Comparison of ENCODE assay signal across 19 cellular contexts in the genomic region with DNA sequence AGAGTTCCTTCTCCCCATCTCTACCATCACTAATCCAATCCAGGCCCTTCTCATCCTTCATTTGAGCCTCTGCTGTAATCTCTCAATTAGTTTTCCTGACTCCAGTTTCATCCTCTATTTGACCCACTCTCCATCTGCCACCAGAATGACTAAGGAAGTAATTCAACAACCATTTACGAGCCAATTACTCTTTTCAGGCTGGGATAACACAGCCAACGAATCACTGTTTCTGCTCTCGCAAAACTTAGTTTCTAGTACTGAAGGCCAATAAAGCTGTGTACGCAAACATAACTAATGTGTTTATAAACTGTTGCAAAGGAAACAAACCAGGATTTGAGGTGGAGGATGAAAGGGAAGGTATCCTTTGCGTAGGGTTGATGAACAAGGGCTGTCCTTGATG. TPM values are rescaled to one million over a fixed set of nuclear protein-coding genes. Genes with fewer than 3 reads are reported as not detected.
DNase-seq lines count a peak whose midpoint lies in the region; ATAC-seq, FAIRE-seq and TF ChIP-seq lines count a peak whose summit lies in the region.
"Had no signal": no experiment of that assay in that cellular context is flagged by ENCODE, and none has a peak within 500 bp of the region (broad histone marks: within the 10 kb centered on the region; RNA-seq: fewer than 3 reads in every experiment).

No MANE protein-coding gene starts in this region.

- H3K27me3 Mint-ChIP-seq in WTC11 (ENCODE audit: low read depth) = no peaks in the 10 kb centered on the region
- H3K27me3 Mint-ChIP-seq: activated naive CD8-positive, alpha-beta T cell treated with anti-CD3 and anti-CD28 coated beads, Interleukin-2, amount 50 U/mL, for 24 hours; CD4-positive, CD25-positive, alpha-beta regulatory T cell had no signal

- H3K4me1 Mint-ChIP-seq in WTC11 = peaks cover 39% of the 10 kb centered on the region

- 93 to 94% methylated on average over 5 of the region's 5 CpGs for WGBS in mesodermal cell (ENCODE audit: insufficient coverage in 2 of 2), 2 experiments

- no peak for ATAC-seq in WTC11
- ATAC-seq: activated CD4-positive, CD25-positive, alpha-beta regulatory T cell treated with anti-CD3 and anti-CD28 coated beads, Interleukin-2, amount 50 U/mL, for 24 hours; activated naive CD8-positive, alpha-beta T cell treated with anti-CD3 and anti-CD28 coated beads, Interleukin-2, amount 50 U/mL, for 24 hours; gastroesophageal sphincter; left lung had no signal

- POLR2A ChIA-PET in A673 (lab: Charles Lee; ENCODE audit: low non-redundant PET) = no interaction called here
- POLR2A ChIA-PET in HEK293T (lab: Yijun Ruan, JAX) = no interaction called here
- POLR2A ChIA-PET in WTC11 (lab: Charles Lee) = no interaction called here

- peaks cover 10% of the 10 kb centered on the region for H3K4me1 ChIP-seq in A673 (ENCODE audit: insufficient read depth, low read length, poor library complexity, severe bottlenecking)
- H3K4me1 ChIP-seq in mesodermal cell (ENCODE audit: control insufficient read depth, insufficient read depth, low read length, poor library complexity, severe bottlenecking) = peaks cover 19% of the 10 kb centered on the region
- peaks cover 4 to 8% of the 10 kb centered on the region in 2 donors for H3K4me1 ChIP-seq in kidney (ENCODE audit: control insufficient read depth in 1 of 2, insufficient read depth in 1 of 2, low read depth in 1 of 2, low read length in 2 of 2)
- H3K4me1 ChIP-seq: gastroesophageal sphincter, left lung had no signal

- H3K9me3 ChIP-seq in A673 (ENCODE audit: low read depth, low read length, poor library complexity, severe bottlenecking) (no peaks in the 10 kb centered on the region), mesodermal cell (ENCODE audit: control insufficient read depth, low read length) (no peaks in the 10 kb centered on the region), kidney (ENCODE audit: control insufficient read depth in 1 of 2, low read length in 2 of 2) (no peaks in the 10 kb centered on the region)
- H3K9me3 ChIP-seq: gastroesophageal sphincter, left lung, vagina had no signal

- H3K4me3 Mint-ChIP-seq in WTC11 = no peak overlapping the region
- H3K4me3 Mint-ChIP-seq: activated naive CD8-positive, alpha-beta T cell treated with anti-CD3 and anti-CD28 coated beads, Interleukin-2, amount 50 U/mL, for 24 hours; CD4-positive, CD25-positive, alpha-beta regulatory T cell had no signal

- H3K36me3 Mint-ChIP-seq in WTC11 = peaks cover 8% of the 10 kb centered on the region

- CTCF ChIA-PET in A673 (lab: Charles Lee) = no interaction called here
- CTCF ChIA-PET in HEK293T (lab: Yijun Ruan, JAX) = no interaction called here
- CTCF ChIA-PET in WTC11 (lab: Charles Lee) = no interaction called here

- no peak for FAIRE-seq in kidney (lab: Jason Lieb, UNC)
- FAIRE-seq: bronchial epithelial cell had no signal

- DNase-seq in A673 (ENCODE audit: low spot score) (peak; percentile 33), HEK293T (ENCODE audit: extremely low spot score) (no peak), WTC11 (ENCODE audit: low spot score) (no peak), NCI-H2196 treated with DMSO at 0.1 percent for 48 hours (lab: John Stamatoyannopoulos, UW; ENCODE audit: unreplicated experiment) (no peak), kidney (no peak), NCI-H2196 (lab: John Stamatoyannopoulos, UW; ENCODE audit: unreplicated experiment) (no peak)
- DNase-seq in activated T-cell treated with anti-CD3 and anti-CD28 coated beads, Interleukin-2, amount 50 U/mL, for 48 hours = no peak
- DNase-seq: activated naive CD8-positive, alpha-beta T cell treated with anti-CD3 and anti-CD28 coated beads, Interleukin-2, amount 50 U/mL, for 24 hours; CD4-positive, CD25-positive, alpha-beta regulatory T cell; dermis blood vessel endothelial cell; Kasumi-1; left lung; NCI-H1105; substantia nigra had no signal

- H3K9ac ChIP-seq in kidney (ENCODE audit: low read length in 2 of 2) = no peak overlapping the region

- H3K4me3 ChIP-seq in A673 (ENCODE audit: low read depth, low read length, poor library complexity, severe bottlenecking) = no peak overlapping the region
- H3K4me3 ChIP-seq in mesodermal cell (ENCODE audit: extremely low read depth, insufficient read depth, low read length, poor library complexity, severe bottlenecking) = no peak overlapping the region
- no peak overlapping the region for H3K4me3 ChIP-seq in kidney (ENCODE audit: low read length in 2 of 2)
- H3K4me3 ChIP-seq: gastroesophageal sphincter, left lung, vagina had no signal

- intact Hi-C loops in A673 (cut with micrococcal nuclease; ENCODE audit: unreplicated experiment) = no loop called here
- intact Hi-C loops in kidney (cut with DNase I) = no loop called here

- TF ChIP-seq CTCF in A673 (conservative IDR thresholded peaks at IDR 0.05; ENCODE audit: low read depth, low read length) = no peak
- TF ChIP-seq CTCF in WTC11 (IDR thresholded peaks at IDR 0.05) = no peak
- TF ChIP-seq CTCF in kidney (IDR thresholded peaks at IDR 0.05; ENCODE audit: borderline replicate concordance, extremely low read depth, insufficient read depth) = no peak

- H3K27me3 ChIP-seq in A673 (replicated peaks; ENCODE audit: insufficient read depth, low read depth, low read length, poor library complexity) = no peaks in the 10 kb centered on the region
- H3K27me3 ChIP-seq: gastroesophageal sphincter, left lung, vagina had no signal

- H3K36me3 ChIP-seq in A673 (ENCODE audit: insufficient read depth, low read length, poor library complexity, severe bottlenecking) = no peaks in the 10 kb centered on the region
- no peaks in the 10 kb centered on the region for H3K36me3 ChIP-seq in mesodermal cell (ENCODE audit: control insufficient read depth, insufficient read depth, low read length)
- H3K36me3 ChIP-seq in kidney (ENCODE audit: control insufficient read depth in 1 of 2, insufficient read depth in 2 of 2, low read length in 2 of 2) = no peaks in the 10 kb centered on the region
- H3K36me3 ChIP-seq: gastroesophageal sphincter, left lung, vagina had no signal

- H3K27ac Mint-ChIP-seq in WTC11 = peak overlapping the region; percentile 78
- H3K27ac Mint-ChIP-seq: activated naive CD8-positive, alpha-beta T cell treated with anti-CD3 and anti-CD28 coated beads, Interleukin-2, amount 50 U/mL, for 24 hours; CD4-positive, CD25-positive, alpha-beta regulatory T cell had no signal

- H3K27ac ChIP-seq in A673 (ENCODE audit: low read depth, low read length, poor library complexity, severe bottlenecking) (no peak overlapping the region), mesodermal cell (ENCODE audit: low read depth, low read length, severe bottlenecking) (peak overlapping the region; percentile 87), kidney (ENCODE audit: low read depth in 2 of 2, low read length in 2 of 2) (no peak overlapping the region)
- H3K27ac ChIP-seq: gastroesophageal sphincter, left lung, vagina had no signal

- peaks cover 11% of the 10 kb centered on the region for H3K9me3 Mint-ChIP-seq in WTC11
- H3K9me3 Mint-ChIP-seq: activated naive CD8-positive, alpha-beta T cell treated with anti-CD3 and anti-CD28 coated beads, Interleukin-2, amount 50 U/mL, for 24 hours had no signal

- BruUV-seq in A673 (replicated peaks; lab: Mats Ljungman, UMichigan) = no TSS peak

TF ChIP-seq in HEK293T, 16 proteins besides CTCF, POLR2A, EP300 and RAD21:
- no peak for TF ChIP-seq SUZ12 (IDR thresholded peaks at IDR 0.05)
- TF ChIP-seq PKNOX1 (IDR thresholded peaks at IDR 0.05) = peak; percentile 69

TF ChIP-seq in WTC11, 78 proteins besides CTCF, POLR2A, EP300 and RAD21:
- TF ChIP-seq AR (CRISPR knock-in tag; IDR thresholded peaks at IDR 0.05) = no peak

RNA-seq across cellular contexts. Expression of gene MAP2K6, which starts 53.7 kb away (rescaled TPM):
- 14.1 and 20.7 TPM in 2 replicates for total RNA-seq in A673 (2021)
- total RNA-seq in WTC11 (2021) = 43.0 to 50.5 TPM (median 49.5 TPM) in 3 replicates
- 10.2 TPM for polyA plus RNA-seq in mesodermal cell (2013, experiment 1 of 2)
- polyA plus RNA-seq in mesodermal cell (2013, experiment 2 of 2) = 11.8 TPM
- 8.6 TPM for total RNA-seq in kidney
- 10.2 TPM for polyA plus RNA-seq in kidney (ENCODE audit: insufficient read depth, low read depth, low replicate concordance)
